Comparison of ENCODE assay signal across 17 cellular contexts in the genomic region with DNA sequence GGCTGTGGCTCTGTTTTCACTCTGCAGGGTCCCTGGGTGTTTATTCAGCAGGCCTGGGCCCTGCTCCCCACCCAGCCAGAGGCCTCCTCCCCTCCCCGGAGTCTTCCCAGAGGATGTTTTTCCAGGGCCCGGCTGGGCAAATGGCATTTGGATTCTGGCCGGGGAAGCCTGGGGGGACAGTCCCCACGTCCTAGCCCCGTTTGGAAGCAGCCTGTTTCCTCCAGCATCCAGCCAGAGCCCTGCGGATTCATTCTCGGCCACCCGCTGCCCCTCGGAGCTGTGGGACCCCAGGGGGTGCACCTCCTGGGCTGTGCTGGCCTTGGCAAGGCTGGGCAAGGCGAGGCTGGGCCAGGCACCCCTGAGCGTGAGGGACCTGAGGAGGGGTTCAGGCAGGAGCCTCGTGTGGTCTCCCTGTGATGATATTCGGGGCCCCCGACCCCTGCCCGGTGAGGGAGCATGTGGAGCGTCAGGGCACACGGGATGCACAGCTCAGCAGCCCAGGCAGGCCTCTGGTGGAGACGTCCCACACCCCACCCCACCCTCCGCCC. TPM values are rescaled to one million over a fixed set of nuclear protein-coding genes. Genes with fewer than 3 reads are reported as not detected.
DNase-seq lines count a peak whose midpoint lies in the region; ATAC-seq and TF ChIP-seq lines count a peak whose summit lies in the region.
"Had no signal": no experiment of that assay in that cellular context is flagged by ENCODE, and none has a peak within 500 bp of the region (broad histone marks: within the 10 kb centered on the region; RNA-seq: fewer than 3 reads in every experiment).

No MANE protein-coding gene starts in this region.

- H3K4me1 Mint-ChIP-seq in nephron progenitor cell: peaks cover 58% of the 10 kb centered on the region

- no peaks in the 10 kb centered on the region for H3K4me1 ChIP-seq in HEK293 (ENCODE audit: control insufficient read depth, insufficient read depth, low read length)
- peaks cover 42% of the 10 kb centered on the region for H3K4me1 ChIP-seq in lower lobe of right lung
- H3K4me1 ChIP-seq in tibial nerve: peaks cover 0 to 74% (median 35%) of the 10 kb centered on the region in 4 donors

- H3K27ac ChIP-seq in HEK293 (ENCODE audit: extremely low read depth, low read depth, low read length) (no peak overlapping the region), caudate nucleus (ENCODE audit: low read depth, low read length) (peak overlapping the region; percentile 62), lower lobe of right lung (peak overlapping the region; percentile 68), tibial nerve (peak overlapping the region in 3 of 4 donors; percentile 25 to 76 (median 71))

- no peak for TF ChIP-seq POLR2A in tibial nerve (IDR thresholded peaks at IDR 0.05)

- H3K27ac Mint-ChIP-seq in nephron progenitor cell: no peak overlapping the region
- H3K27ac Mint-ChIP-seq: activated naive CD4-positive, alpha-beta T cell treated with anti-CD3 and anti-CD28 coated beads, Interleukin-2, amount 50 U/mL, for 72 hours; B cell; H9; memory B cell had no signal

- no peak overlapping the region for H3K4me3 Mint-ChIP-seq in nephron progenitor cell
- H3K4me3 Mint-ChIP-seq: B cell, H9, memory B cell, neural crest cell had no signal

- H3K9me3 Mint-ChIP-seq in nephron progenitor cell: no peaks in the 10 kb centered on the region
- H3K9me3 Mint-ChIP-seq: activated naive CD4-positive, alpha-beta T cell treated with anti-CD3 and anti-CD28 coated beads, Interleukin-2, amount 50 U/mL, for 72 hours; H9; memory B cell; neural crest cell had no signal

- WGBS in tibial nerve, 2 donors: 34 to 49% methylated on average over 5 to 9 of the region's 19 CpGs

- ATAC-seq in lower lobe of right lung: no peak
- ATAC-seq in HG03175 (IDR thresholded peaks at IDR 0.05; ENCODE audit: unreplicated experiment): no peak
- ATAC-seq: activated naive CD4-positive, alpha-beta T cell treated with anti-CD3 and anti-CD28 coated beads, Interleukin-2, amount 50 U/mL, for 72 hours had no signal

- no peak for TF ChIP-seq EP300 in tibial nerve (IDR thresholded peaks at IDR 0.05)

- H3K27me3 ChIP-seq in lower lobe of right lung (ENCODE audit: low read depth): no peaks in the 10 kb centered on the region
- no peaks in the 10 kb centered on the region for H3K27me3 ChIP-seq in tibial nerve
- H3K27me3 ChIP-seq: body of pancreas, dorsolateral prefrontal cortex had no signal

- no peak for TF ChIP-seq CTCF in HEK293 (tag by site-specific recombination; IDR thresholded peaks at IDR 0.05)
- no peak for TF ChIP-seq CTCF in lower lobe of right lung (IDR thresholded peaks at IDR 0.05)
- TF ChIP-seq CTCF in tibial nerve (IDR thresholded peaks at IDR 0.05): no peak
- no peak for TF ChIP-seq CTCF in nephron progenitor cell (IDR thresholded peaks at IDR 0.05)

- no peaks in the 10 kb centered on the region for H3K27me3 Mint-ChIP-seq in nephron progenitor cell (ENCODE audit: low read depth, poor library complexity)
- H3K27me3 Mint-ChIP-seq: B cell had no signal

- CTCF ChIA-PET in HEK293 (lab: Yijun Ruan, JAX): interaction anchor here (0.6 to 1.4 kb wide), 2 partner anchors 129 to 203 kb away, joined by 4 to 7 read pairs; no protein-coding TSS in a partner anchor

- no peaks in the 10 kb centered on the region for H3K9me3 ChIP-seq in HEK293 (ENCODE audit: control insufficient read depth, insufficient read depth, low read depth, low read length)
- no peaks in the 10 kb centered on the region for H3K9me3 ChIP-seq in lower lobe of right lung
- no peaks in the 10 kb centered on the region for H3K9me3 ChIP-seq in tibial nerve
- H3K9me3 ChIP-seq: body of pancreas had no signal

- H3K4me3 ChIP-seq in HEK293 (ENCODE audit: low read depth, low read length) (no peak overlapping the region), lower lobe of right lung (no peak overlapping the region), tibial nerve (no peak overlapping the region)
- H3K4me3 ChIP-seq: body of pancreas, dorsolateral prefrontal cortex had no signal

- POLR2A ChIA-PET in HEK293 (lab: Yijun Ruan, JAX): no interaction called here

- H3K36me3 ChIP-seq in HEK293 (ENCODE audit: control insufficient read depth in 2 of 2, insufficient read depth in 1 of 2, low read length in 2 of 2) (no peaks in the 10 kb centered on the region), lower lobe of right lung (no peaks in the 10 kb centered on the region), tibial nerve (no peaks in the 10 kb centered on the region)

- intact Hi-C loops in lower lobe of right lung (cut with DNase I): no loop called here

- DNase-seq in caudate nucleus (lab: John Stamatoyannopoulos, UW) (no peak), lower lobe of right lung (no peak), tibial nerve (ENCODE audit: low spot score in 2 of 2) (no peak), nephron progenitor cell (no peak)
- DNase-seq in activated CD8-positive, alpha-beta memory T cell treated with anti-CD3 and anti-CD28 coated beads for 24 hours: no peak
- DNase-seq: activated CD4-positive, alpha-beta T cell treated with anti-CD3 and anti-CD28 coated beads, Interleukin-2, amount 50 U/mL, for 48 hours; activated T-cell treated with anti-CD3 and anti-CD28 coated beads, Interleukin-2, amount 50 U/mL, for 48 hours; dorsolateral prefrontal cortex; H9; NCI-H1417 had no signal

- H3K36me3 Mint-ChIP-seq in nephron progenitor cell (ENCODE audit: low read depth): no peaks in the 10 kb centered on the region
- H3K36me3 Mint-ChIP-seq: activated naive CD4-positive, alpha-beta T cell treated with anti-CD3 and anti-CD28 coated beads, Interleukin-2, amount 50 U/mL, for 72 hours; memory B cell had no signal

TF ChIP-seq in HEK293, 187 proteins besides CTCF, POLR2A, EP300 and RAD21:
- no peak for TF ChIP-seq ZNF16 (tag by site-specific recombination; IDR thresholded peaks at IDR 0.05; ENCODE audit: low read depth)
- no peak for TF ChIP-seq BCL11B (tag by site-specific recombination; IDR thresholded peaks at IDR 0.05; ENCODE audit: low read depth)
- no peak for TF ChIP-seq ZNF202 (tag by site-specific recombination; IDR thresholded peaks at IDR 0.05; ENCODE audit: borderline replicate concordance)
- TF ChIP-seq, protein P1, sequence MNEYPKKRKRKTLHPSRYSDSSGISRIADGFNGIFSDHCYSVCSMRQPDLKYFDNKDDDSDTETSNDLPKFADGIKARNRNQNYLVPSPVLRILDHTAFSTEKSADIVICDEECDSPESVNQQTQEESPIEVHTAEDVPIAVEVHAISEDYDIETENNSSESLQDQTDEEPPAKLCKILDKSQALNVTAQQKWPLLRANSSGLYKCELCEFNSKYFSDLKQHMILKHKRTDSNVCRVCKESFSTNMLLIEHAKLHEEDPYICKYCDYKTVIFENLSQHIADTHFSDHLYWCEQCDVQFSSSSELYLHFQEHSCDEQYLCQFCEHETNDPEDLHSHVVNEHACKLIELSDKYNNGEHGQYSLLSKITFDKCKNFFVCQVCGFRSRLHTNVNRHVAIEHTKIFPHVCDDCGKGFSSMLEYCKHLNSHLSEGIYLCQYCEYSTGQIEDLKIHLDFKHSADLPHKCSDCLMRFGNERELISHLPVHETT (tag by site-specific recombination; IDR thresholded peaks at IDR 0.05): no peak
- no peak for TF ChIP-seq RBAK (tag by site-specific recombination; IDR thresholded peaks at IDR 0.05)
- TF ChIP-seq YY2 (tag by site-specific recombination; IDR thresholded peaks at IDR 0.05): no peak
- no peak for TF ChIP-seq ZNF776 (tag by site-specific recombination; IDR thresholded peaks at IDR 0.05; ENCODE audit: borderline replicate concordance)
- no peak for TF ChIP-seq ZNF362 (tag by site-specific recombination; IDR thresholded peaks at IDR 0.05)
- TF ChIP-seq GFI1B (tag by site-specific recombination; IDR thresholded peaks at IDR 0.05): no peak
- TF ChIP-seq TCF7L2 (IDR thresholded peaks at IDR 0.05; ENCODE audit: borderline replicate concordance, low read depth, low read length): no peak
- no peak for TF ChIP-seq ZNF10 (tag by site-specific recombination; IDR thresholded peaks at IDR 0.05)
- TF ChIP-seq PRDM1 (tag by site-specific recombination; IDR thresholded peaks at IDR 0.05): no peak
- TF ChIP-seq ZNF747 (tag by site-specific recombination; IDR thresholded peaks at IDR 0.05): no peak
- no peak for TF ChIP-seq GLIS2 (tag by site-specific recombination; IDR thresholded peaks at IDR 0.05)
- TF ChIP-seq ZNF555 (tag by site-specific recombination; conservative IDR thresholded peaks at IDR 0.05): no peak
- TF ChIP-seq ZIC2 (tag by site-specific recombination; IDR thresholded peaks at IDR 0.05): peak; percentile 90
- TF ChIP-seq GLIS1 (tag by site-specific recombination; IDR thresholded peaks at IDR 0.05): peak; percentile 44

RNA-seq across cellular contexts. Expression of gene EGFL7, which starts 48.8 kb away (rescaled TPM):
- total RNA-seq in lower lobe of right lung: 230 TPM
- 100 to 1,000 TPM in 3 of 4 donors, 10 to 100 TPM in 1; 95.2 to 229 (median 179) TPM for total RNA-seq in tibial nerve
